In genomic region chr11:67120456-67120855, GRCh38 we compare ENCODE assay signal across 8 cellular contexts. TPM values are rescaled to one million over a fixed set of nuclear protein-coding genes. Genes with fewer than 3 reads are reported as not detected.
DNase-seq lines count a peak whose midpoint lies in the region; ATAC-seq, FAIRE-seq and TF ChIP-seq lines count a peak whose summit lies in the region.

No MANE protein-coding gene starts in this region.

- POLR2A ChIA-PET in PC-9 (lab: Charles Lee; ENCODE audit: unreplicated experiment) = no interaction called here

- ATAC-seq in DND-41 (ENCODE audit: insufficient read depth, low read depth) (no peak), pancreas (no peak), GM19397 (IDR thresholded peaks at IDR 0.05; ENCODE audit: unreplicated experiment) (no peak)

- peak overlapping the region; percentile 95 for H3K9ac ChIP-seq in DND-41 (ENCODE audit: low read depth, low read length)

- H3K27me3 ChIP-seq in DND-41 (ENCODE audit: insufficient read depth, low read length, poor library complexity) = no peaks in the 10 kb centered on the region
- H3K27me3 ChIP-seq in PC-9 (ENCODE audit: insufficient read depth, low read depth) = no peaks in the 10 kb centered on the region
- no peaks in the 10 kb centered on the region for H3K27me3 ChIP-seq in pancreas

- H3K79me2 ChIP-seq in DND-41 (ENCODE audit: insufficient read depth, low read length) (peaks cover 63% of the 10 kb centered on the region), PC-9 (ENCODE audit: low read depth) (peaks cover 62% of the 10 kb centered on the region)

- H3K4me1 ChIP-seq in DND-41 (ENCODE audit: insufficient read depth, low read length) (peaks cover 39% of the 10 kb centered on the region), PC-9 (replicated peaks; ENCODE audit: insufficient read depth) (peaks cover 13% of the 10 kb centered on the region), pancreas (peaks cover 4 to 14% (median 5%) of the 10 kb centered on the region in 3 donors)

- DNase-seq in DND-41 (no peak), PC-9 (no peak), epithelial cell of proximal tubule (ENCODE audit: low read depth) (no peak), pancreas (no peak), 8988T (no peak), ACHN (no peak)
- DNase-seq in stimulated activated CD4-positive, alpha-beta T cell treated with anti-CD3 and anti-CD28 coated beads, Interleukin-15, amount 100 ng/mL, for 24 hours = no peak

- H3K4me3 ChIP-seq in DND-41 (ENCODE audit: low read depth in 1 of 2, low read length in 2 of 2) = peak overlapping the region; percentile 86 to 92
- peak overlapping the region; percentile 83 for H3K4me3 ChIP-seq in PC-9
- peak overlapping the region; percentile 98 for H3K4me3 ChIP-seq in epithelial cell of proximal tubule (ENCODE audit: low read depth, low read length)
- H3K4me3 ChIP-seq in pancreas = peak overlapping the region; percentile 42 to 95 (median 86)

- H2AFZ ChIP-seq in DND-41 (ENCODE audit: low read depth, low read length) (peak overlapping the region; percentile 81; the same call in 1 of the 2 replicates), PC-9 (peak overlapping the region; percentile 85)

- H4K20me1 ChIP-seq in DND-41 (ENCODE audit: insufficient read depth, low read length) = peaks cover 27% of the 10 kb centered on the region
- peaks cover 24% of the 10 kb centered on the region for H4K20me1 ChIP-seq in PC-9 (ENCODE audit: insufficient read depth)

- H3K27ac ChIP-seq in DND-41 (ENCODE audit: low read length) = peak overlapping the region; percentile 74
- peak overlapping the region; percentile 61 for H3K27ac ChIP-seq in PC-9
- H3K27ac ChIP-seq in pancreas = peak overlapping the region in 3 of 4 donors; percentile 92 to 96 (median 94)

- in situ Hi-C loops in ACHN (cut with HindIII; ENCODE audit: low pct_ligation_motif_present, low pct_unique_long_range_greater_than_20kb, low sequenced_read_pairs) = no loop called here

- H3K9me3 ChIP-seq in DND-41 (ENCODE audit: insufficient read depth, low read length, severe bottlenecking) = no peaks in the 10 kb centered on the region
- no peaks in the 10 kb centered on the region for H3K9me3 ChIP-seq in PC-9 (ENCODE audit: insufficient read depth, low read depth)
- H3K9me3 ChIP-seq in pancreas = no peaks in the 10 kb centered on the region

- TF ChIP-seq CTCF in DND-41 (IDR thresholded peaks at IDR 0.05; ENCODE audit: borderline replicate concordance, extremely low read depth, low read length, poor library complexity, severe bottlenecking) (no peak), PC-9 (conservative IDR thresholded peaks at IDR 0.05) (no peak), epithelial cell of proximal tubule (conservative IDR thresholded peaks at IDR 0.05; ENCODE audit: low read depth, low read length) (no peak), pancreas (IDR thresholded peaks at IDR 0.05) (no peak)

- no peak for FAIRE-seq in pancreas (lab: Jason Lieb, UNC)

- intact Hi-C loops in PC-9 (cut with micrococcal nuclease; ENCODE audit: unreplicated experiment) (loop anchor here (5.0 kb wide), 1 partner anchor 122 kb away; no protein-coding TSS in a partner anchor), pancreas (cut with DNase I) (no loop called here)

- peaks cover 42% of the 10 kb centered on the region for H3F3A ChIP-seq in PC-9 (ENCODE audit: insufficient read depth, low read depth)

- no peaks in the 10 kb centered on the region for H3K9me2 ChIP-seq in PC-9 (ENCODE audit: insufficient read depth)

- CTCF ChIA-PET in PC-9 (lab: Charles Lee) = no interaction called here

- peaks cover 22% of the 10 kb centered on the region for H3K36me3 ChIP-seq in DND-41 (ENCODE audit: insufficient read depth, low read length)
- peaks cover 12% of the 10 kb centered on the region for H3K36me3 ChIP-seq in PC-9 (ENCODE audit: low read depth)
- no peaks in the 10 kb centered on the region for H3K36me3 ChIP-seq in pancreas

- peak overlapping the region; percentile 69 for H3K4me2 ChIP-seq in DND-41 (ENCODE audit: insufficient read depth, low read length)
- H3K4me2 ChIP-seq in PC-9 = peak overlapping the region; percentile 92

- BruUV-seq in PC-9 (replicated peaks; lab: Mats Ljungman, UMichigan) = no TSS peak

- WGBS in pancreas, 2 donors = 0 to 1% methylated on average over 12 of the region's 12 CpGs

RNA-seq across cellular contexts. Expression of gene KDM2A, which starts 1.4 kb away (rescaled TPM):
- total RNA-seq in PC-9 (2021) (117 and 120 TPM in 2 replicates), epithelial cell of proximal tubule (28.5 and 34.1 TPM in 2 replicates), pancreas (10 to 100 TPM; 17.2 to 39.1 (median 23.1) TPM)
- polyA plus RNA-seq in pancreas = 10 to 100 TPM; 19.2 to 22.6 TPM
